Comparison of ENCODE assay signal across 17 cellular contexts in the genomic region with DNA sequence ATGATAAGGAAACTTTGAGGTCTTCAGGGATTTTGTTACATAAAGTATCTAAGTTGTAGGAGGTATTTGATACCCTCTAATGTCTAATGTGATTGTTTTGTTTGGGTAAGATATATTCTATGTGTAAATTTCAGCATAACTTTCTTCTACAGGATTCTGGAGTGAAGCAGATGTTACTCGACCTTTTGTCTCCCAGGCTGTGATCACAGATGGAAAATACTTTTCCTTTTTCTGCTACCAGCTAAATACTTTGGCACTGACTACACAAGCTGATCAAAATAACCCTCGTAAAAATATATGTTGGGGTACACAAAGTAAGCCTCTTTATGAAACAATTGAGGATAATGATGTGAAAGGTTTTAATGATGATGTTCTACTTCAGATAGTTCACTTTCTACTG. TPM values are rescaled to one million over a fixed set of nuclear protein-coding genes. Genes with fewer than 3 reads are reported as not detected.
DNase-seq lines count a peak whose midpoint lies in the region; ATAC-seq and TF ChIP-seq lines count a peak whose summit lies in the region.
"Had no signal": no experiment of that assay in that cellular context is flagged by ENCODE, and none has a peak within 500 bp of the region (broad histone marks: within the 10 kb centered on the region; RNA-seq: fewer than 3 reads in every experiment).

No MANE protein-coding gene starts in this region.

- TF ChIP-seq CTCF in Loucy (conservative IDR thresholded peaks at IDR 0.05; ENCODE audit: low read length): no peak

- no peak overlapping the region for H3K4me3 ChIP-seq in Loucy (ENCODE audit: low read length, poor library complexity, severe bottlenecking)
- H3K4me3 ChIP-seq: A549, GM23248 had no signal

- no peaks in the 10 kb centered on the region for H3K9me3 ChIP-seq in Loucy (ENCODE audit: insufficient read depth, low read depth, low read length)
- H3K9me3 ChIP-seq: A549 had no signal

- peaks cover 26% of the 10 kb centered on the region for H3K4me1 Mint-ChIP-seq in activated CD4-positive, alpha-beta T cell treated with anti-CD3 and anti-CD28 coated beads, Interleukin-2, amount 10 ng/mL, durations not matched to agents 7 days and 5 days
- H3K4me1 Mint-ChIP-seq in effector memory CD8-positive, alpha-beta T cell (ENCODE audit: low read depth in 2 of 2): peaks cover 11 to 33% of the 10 kb centered on the region in 2 donors

- H3K27me3 Mint-ChIP-seq in activated CD4-positive, alpha-beta T cell treated with anti-CD3 and anti-CD28 coated beads, Interleukin-2, amount 10 ng/mL, durations not matched to agents 7 days and 5 days: no peaks in the 10 kb centered on the region
- H3K27me3 Mint-ChIP-seq in effector memory CD8-positive, alpha-beta T cell: no peaks in the 10 kb centered on the region
- H3K27me3 Mint-ChIP-seq: CD4-positive, alpha-beta memory T cell had no signal

- H4K20me1 ChIP-seq in Loucy (ENCODE audit: insufficient read depth, low read length, poor library complexity, severe bottlenecking): peaks cover 57% of the 10 kb centered on the region

- no peak overlapping the region for H2AFZ ChIP-seq in Loucy (ENCODE audit: low read length)
- H2AFZ ChIP-seq: GM23248 had no signal

- peaks cover 32% of the 10 kb centered on the region for H3K4me1 ChIP-seq in Loucy (ENCODE audit: insufficient read depth, low read length, poor library complexity, severe bottlenecking)

- CTCF ChIA-PET in activated CD4-positive, alpha-beta T cell treated with anti-CD3 and anti-CD28 coated beads, Interleukin-2, amount 10 ng/mL, durations not matched to agents 7 days and 5 days (lab: Charles Lee): no interaction called here

- peaks cover 48% of the 10 kb centered on the region for H3K36me3 Mint-ChIP-seq in activated CD4-positive, alpha-beta T cell treated with anti-CD3 and anti-CD28 coated beads, Interleukin-2, amount 10 ng/mL, durations not matched to agents 7 days and 5 days (ENCODE audit: low read depth)
- peaks cover 65% of the 10 kb centered on the region for H3K36me3 Mint-ChIP-seq in effector memory CD8-positive, alpha-beta T cell (ENCODE audit: insufficient read depth)

- H3K36me3 ChIP-seq in Loucy (ENCODE audit: insufficient read depth, low read length): peaks cover 50% of the 10 kb centered on the region

- no peaks in the 10 kb centered on the region for H3K9me2 ChIP-seq in Loucy (replicated peaks; ENCODE audit: low read depth, low read length)

- H3K9me3 Mint-ChIP-seq in activated CD4-positive, alpha-beta T cell treated with anti-CD3 and anti-CD28 coated beads, Interleukin-2, amount 10 ng/mL, durations not matched to agents 7 days and 5 days: no peaks in the 10 kb centered on the region
- H3K9me3 Mint-ChIP-seq in effector memory CD8-positive, alpha-beta T cell: no peaks in the 10 kb centered on the region
- H3K9me3 Mint-ChIP-seq: CD14-positive monocyte; CD4-positive, alpha-beta memory T cell; HFFc6 had no signal

- no peak for ATAC-seq in effector memory CD8-positive, alpha-beta T cell (replicated peaks)
- ATAC-seq: A549, HCT116 had no signal

- H3K79me2 ChIP-seq in Loucy (ENCODE audit: insufficient read depth, low read length): peaks cover 43% of the 10 kb centered on the region

- H3K27me3 ChIP-seq in Loucy (ENCODE audit: insufficient read depth, low read length, poor library complexity, severe bottlenecking): no peaks in the 10 kb centered on the region

- H3F3A ChIP-seq in Loucy (ENCODE audit: low read depth): no peaks in the 10 kb centered on the region

- H3K27ac Mint-ChIP-seq in activated CD4-positive, alpha-beta T cell treated with anti-CD3 and anti-CD28 coated beads, Interleukin-2, amount 10 ng/mL, durations not matched to agents 7 days and 5 days: peak overlapping the region; percentile 26
- H3K27ac Mint-ChIP-seq in effector memory CD8-positive, alpha-beta T cell: peak overlapping the region; percentile 23 to 71
- H3K27ac Mint-ChIP-seq: CD14-positive monocyte, HFFc6 had no signal

- H3K4me3 Mint-ChIP-seq in activated CD4-positive, alpha-beta T cell treated with anti-CD3 and anti-CD28 coated beads, Interleukin-2, amount 10 ng/mL, durations not matched to agents 7 days and 5 days: no peak overlapping the region
- no peak overlapping the region for H3K4me3 Mint-ChIP-seq in effector memory CD8-positive, alpha-beta T cell
- H3K4me3 Mint-ChIP-seq: CD14-positive monocyte; CD4-positive, alpha-beta memory T cell; HFFc6 had no signal

- no peak for DNase-seq in activated CD4-positive, alpha-beta T cell treated with anti-CD3 and anti-CD28 coated beads, Interleukin-2, amount 10 ng/mL, durations not matched to agents 7 days and 5 days
- DNase-seq in activated CD4-positive, alpha-beta T cell treated with anti-CD3 and anti-CD28 coated beads for 4 hours: no peak
- no peak for DNase-seq in effector memory CD8-positive, alpha-beta T cell
- peak; percentile 5 for DNase-seq in superior temporal gyrus (ENCODE audit: extremely low spot score)
- DNase-seq in C1 segment of cervical spinal cord (lab: John Stamatoyannopoulos, UW): no peak
- DNase-seq in NCI-H1417 treated with DMSO at 0.1 percent for 48 hours (lab: John Stamatoyannopoulos, UW): no peak
- DNase-seq: CD4-positive, alpha-beta memory T cell; DMS153; DMS79; GDM1; GM23248; HFFc6; IMR-90 had no signal

- H3K9ac ChIP-seq in Loucy (ENCODE audit: low read depth, low read length, poor library complexity, severe bottlenecking): no peak overlapping the region
- H3K9ac ChIP-seq: GM23248 had no signal

- peak overlapping the region; percentile 15 for H3K4me2 ChIP-seq in Loucy (ENCODE audit: low read depth, low read length, poor library complexity, severe bottlenecking)
- H3K4me2 ChIP-seq: A549 had no signal

- POLR2A ChIA-PET in activated CD4-positive, alpha-beta T cell treated with anti-CD3 and anti-CD28 coated beads, Interleukin-2, amount 10 ng/mL, durations not matched to agents 7 days and 5 days (lab: Charles Lee): no interaction called here

RNA-seq across cellular contexts. Expression of gene MRPS30, which starts 6.0 kb away (rescaled TPM):
- 10 to 100 TPM; 37.8 to 42.5 TPM for total RNA-seq in activated CD4-positive, alpha-beta T cell treated with anti-CD3 and anti-CD28 coated beads, Interleukin-2, amount 10 ng/mL, durations not matched to agents 7 days and 5 days
